ENCODE assay signal across 26 cellular contexts in genomic region chr3:52441122-52441771, GRCh38. TPM values are rescaled to one million over a fixed set of nuclear protein-coding genes. Genes with fewer than 3 reads are reported as not detected.
DNase-seq lines count a peak whose midpoint lies in the region; ATAC-seq, FAIRE-seq and TF ChIP-seq lines count a peak whose summit lies in the region.
"Had no signal": no experiment of that assay in that cellular context is flagged by ENCODE, and none has a peak within 500 bp of the region (broad histone marks: within the 10 kb centered on the region; RNA-seq: fewer than 3 reads in every experiment).

No MANE protein-coding gene starts in this region.

- no peak for TF ChIP-seq RAD21 in H1 (IDR thresholded peaks at IDR 0.05 in 1 of 2, conservative IDR thresholded peaks at IDR 0.05 in 1 of 2; ENCODE audit: low read depth in 2 of 2, low read length in 2 of 2)

- H4K8ac ChIP-seq in H1 (ENCODE audit: extremely low read depth, insufficient read depth, low read length): no peak overlapping the region

- H3K4ac ChIP-seq in H1 (replicated peaks; ENCODE audit: insufficient read length, low read depth, low read length): peak overlapping the region; percentile 53

- H4K20me1 ChIP-seq in H1 (replicated peaks in 1 of 2; ENCODE audit: control insufficient read depth in 1 of 2, insufficient read depth in 2 of 2, low read length in 2 of 2): no peaks in the 10 kb centered on the region

- TF ChIP-seq POLR2A in H1 (IDR thresholded peaks at IDR 0.05; ENCODE audit: control extremely low read depth in 1 of 2, low read depth in 2 of 2, low read length in 2 of 2): no peak

- H2BK5ac ChIP-seq in H1 (ENCODE audit: low read depth, low read length): no peak overlapping the region

- H3K9ac ChIP-seq in H1 (replicated peaks in 1 of 4; ENCODE audit: extremely low read depth in 1 of 4, low read depth in 3 of 4, low read length in 3 of 4): no peak overlapping the region
- H3K9ac ChIP-seq: GM23248 had no signal

- H3K4me3 ChIP-seq in right cardiac atrium (ENCODE audit: low read length): no peak overlapping the region
- H3K4me3 ChIP-seq in heart right ventricle: peak overlapping the region in 3 of 10 donors; percentile 42 to 48 (median 47)
- no peak overlapping the region for H3K4me3 ChIP-seq in H1 (ENCODE audit: extremely low read depth in 1 of 4, insufficient read depth in 2 of 4, low read depth in 3 of 4, low read length in 4 of 4)
- no peak overlapping the region for H3K4me3 ChIP-seq in upper lobe of right lung
- no peak overlapping the region for H3K4me3 ChIP-seq in CD8-positive, alpha-beta memory T cell (ENCODE audit: low read length)
- H3K4me3 ChIP-seq: GM23248, SJCRH30 had no signal

- POLR2A ChIA-PET in H1 (lab: Charles Lee; ENCODE audit: partially characterized antibody): interaction anchor here (1.0 to 12.3 kb wide), 6 partner anchors 9 to 58 kb away, joined by 3 to 112 read pairs (median 4); no protein-coding TSS in a partner anchor
- POLR2A ChIA-PET in CD8-positive, alpha-beta memory T cell (lab: Charles Lee): no interaction called here

- H3K14ac ChIP-seq in H1 (ENCODE audit: insufficient read length): no peak overlapping the region

- CTCF ChIA-PET in H1 (lab: Charles Lee; ENCODE audit: partially characterized antibody): interaction anchor here (0.6 to 0.9 kb wide), 3 partner anchors 53 to 665 kb away, joined by 3 to 5 read pairs (median 4); no protein-coding TSS in a partner anchor
- CTCF ChIA-PET in CD8-positive, alpha-beta memory T cell (lab: Charles Lee): no interaction called here

- no peaks in the 10 kb centered on the region for H3K9me3 Mint-ChIP-seq in CD8-positive, alpha-beta memory T cell
- H3K9me3 Mint-ChIP-seq: CD4-positive, alpha-beta memory T cell had no signal

- no peak overlapping the region for H3K18ac ChIP-seq in H1 (ENCODE audit: extremely low read depth, low read length)

- H3K23me2 ChIP-seq in H1 (ENCODE audit: low read depth, low read length): peaks cover 4% of the 10 kb centered on the region; the same call in 1 of the 2 replicates

- H3K27me3 Mint-ChIP-seq in CD8-positive, alpha-beta memory T cell: peaks cover 0 to 1% of the 10 kb centered on the region in 2 donors
- H3K27me3 Mint-ChIP-seq: CD4-positive, alpha-beta memory T cell had no signal

- H3K27me3 ChIP-seq in right cardiac atrium (ENCODE audit: control insufficient read depth, insufficient read depth) (no peaks in the 10 kb centered on the region), heart right ventricle (no peaks in the 10 kb centered on the region), H1 (replicated peaks in 1 of 4; ENCODE audit: control insufficient read depth in 3 of 4, extremely low read depth in 1 of 4, insufficient read depth in 3 of 4, low read length in 3 of 4) (0 out of 7 replicates have a peak, but pooled peaks cover 0 to under 1% (median 0%) of the 10 kb centered on the region in 4 experiments), upper lobe of right lung (no peaks in the 10 kb centered on the region)
- no peaks in the 10 kb centered on the region for H3K27me3 ChIP-seq in CD8-positive, alpha-beta memory T cell (ENCODE audit: insufficient read depth, low read length, poor library complexity, severe bottlenecking)
- H3K27me3 ChIP-seq: SJCRH30 had no signal

- no peak overlapping the region for H3K4me2 ChIP-seq in H1 (ENCODE audit: insufficient read depth in 1 of 2, low read depth in 2 of 2, low read length in 2 of 2)

- peaks cover 3% of the 10 kb centered on the region; the same call in 1 of the 2 replicates for H3K79me1 ChIP-seq in H1 (ENCODE audit: low read depth, low read length)

- H3K36me3 Mint-ChIP-seq in CD8-positive, alpha-beta memory T cell: no peaks in the 10 kb centered on the region
- H3K36me3 Mint-ChIP-seq: CD4-positive, alpha-beta memory T cell had no signal

- H3K9me3 ChIP-seq in right cardiac atrium (ENCODE audit: control insufficient read depth, low read length) (no peaks in the 10 kb centered on the region), heart right ventricle (no peaks in the 10 kb centered on the region), H1 (ENCODE audit: insufficient read depth in 2 of 2, low read depth in 1 of 2, low read length in 1 of 2) (no peaks in the 10 kb centered on the region), upper lobe of right lung (no peaks in the 10 kb centered on the region)
- no peaks in the 10 kb centered on the region for H3K9me3 ChIP-seq in CD8-positive, alpha-beta memory T cell (ENCODE audit: low read length)
- H3K9me3 ChIP-seq: Caco-2, SJCRH30 had no signal

- H3K23ac ChIP-seq in H1 (ENCODE audit: insufficient read length): no peak overlapping the region

- H3K4me1 ChIP-seq in right cardiac atrium (ENCODE audit: control insufficient read depth, insufficient read depth, low read length) (peaks cover 3% of the 10 kb centered on the region), heart right ventricle (peaks cover 0 to 46% (median 18%) of the 10 kb centered on the region in 9 donors), H1 (replicated peaks in 1 of 4; ENCODE audit: control insufficient read depth in 3 of 4, insufficient read depth in 4 of 4, low read length in 3 of 4) (peaks cover 0 to 10% (median 5%) of the 10 kb centered on the region in 4 experiments; a peak in 4 of 7 replicates), upper lobe of right lung (peaks cover 5% of the 10 kb centered on the region)
- peaks cover 5% of the 10 kb centered on the region for H3K4me1 ChIP-seq in CD8-positive, alpha-beta memory T cell (ENCODE audit: insufficient read depth, low read length)
- H3K4me1 ChIP-seq: Caco-2 had no signal

- DNase-seq in right cardiac atrium (peak in 2 of 3 donors; percentile 49), heart right ventricle (no peak), H1 (ENCODE audit: low read depth in 1 of 2, low spot score in 2 of 2) (no peak), posterior vena cava (ENCODE audit: low spot score) (peak; percentile 70), upper lobe of right lung (peak; percentile 59), cerebellar cortex (ENCODE audit: low spot score) (no peak), iPS-NIHi7 (ENCODE audit: extremely low spot score) (no peak)
- DNase-seq in CD8-positive, alpha-beta memory T cell: no peak
- DNase-seq: C1 segment of cervical spinal cord; Caco-2; CD4-positive, alpha-beta memory T cell; Karpas-422; NCI-H1105; NCI-H1436 treated with DMSO at 0.1 percent for 48 hours; NCI-H187 treated with DMSO at 0.1 percent for 48 hours; NCI-H2171 treated with DMSO at 0.1 percent for 48 hours; NCI-H446; NCI-H524 treated with DMSO at 0.1 percent for 48 hours; NCI-H82; NK-92 treated with Interleukin-12 subunit alpha and Interleukin-12 subunit beta, amount 100 ng/mL, for 24 hours; PC-3; SJCRH30 had no signal

- H3K27ac Mint-ChIP-seq in CD8-positive, alpha-beta memory T cell: no peak overlapping the region

- TF ChIP-seq EP300 in H1 (IDR thresholded peaks at IDR 0.05; ENCODE audit: borderline replicate concordance in 1 of 2, low read depth in 2 of 2, low read length in 2 of 2): no peak

- no peak overlapping the region for H4K91ac ChIP-seq in H1 (replicated peaks; ENCODE audit: insufficient read length, low read length)

- H4K5ac ChIP-seq in H1 (ENCODE audit: insufficient read length, low read depth, low read length): no peak overlapping the region

- H3K79me2 ChIP-seq in H1 (ENCODE audit: control insufficient read depth in 1 of 2, insufficient read depth in 2 of 2, low read length in 2 of 2): no peaks in the 10 kb centered on the region

- intact Hi-C loops in right cardiac atrium (cut with DNase I) (no loop called here), heart right ventricle (cut with DNase I) (no loop called here), posterior vena cava (cut with DNase I) (loop anchor here in 1 of 2 donors (10.0 kb wide), 1 partner anchor 436 kb away; no protein-coding TSS in a partner anchor), upper lobe of right lung (cut with DNase I) (no loop called here)

- WGBS in right cardiac atrium: 93% methylated on average over 23 of the region's 23 CpGs
- 94 to 96% methylated on average over 23 of the region's 23 CpGs for WGBS in heart right ventricle, 2 donors
- WGBS in H1 (ENCODE audit: extremely low coverage in 1 of 2, insufficient coverage in 1 of 2, insufficient read length in 1 of 2, insufficient replicate concordance in 2 of 2, low coverage in 1 of 2, low lambda C conversion rate in 2 of 2, missing lambda C conversion rate in 1 of 2), 2 experiments: 94% methylated on average over 17 of the region's 23 CpGs; no CpG with 5 or more reads in 1 of the 2 experiments

- no peak overlapping the region for H3K56ac ChIP-seq in H1 (replicated peaks; ENCODE audit: insufficient read length, low read depth, low read length)

- peaks cover 2 to 5% (median 3%) of the 10 kb centered on the region in 3 donors for H3K4me1 Mint-ChIP-seq in CD8-positive, alpha-beta memory T cell

- no peak overlapping the region for H2BK120ac ChIP-seq in H1 (replicated peaks; ENCODE audit: low read depth, low read length)

- ATAC-seq in right cardiac atrium (no peak), heart right ventricle (no peak), upper lobe of right lung (no peak)
- ATAC-seq: HepG2, PC-3 had no signal

- no peak overlapping the region for H3K27ac ChIP-seq in right cardiac atrium (ENCODE audit: low read length)
- peak overlapping the region in 3 of 10 donors; percentile 9 to 51 (median 25) for H3K27ac ChIP-seq in heart right ventricle
- H3K27ac ChIP-seq in H1 (ENCODE audit: low read depth, low read length): no peak overlapping the region
- H3K27ac ChIP-seq in upper lobe of right lung: no peak overlapping the region
- H3K27ac ChIP-seq in CD8-positive, alpha-beta memory T cell (ENCODE audit: low read depth, low read length): no peak overlapping the region
- H3K27ac ChIP-seq: GM23248, SJCRH30 had no signal

- no peak overlapping the region for H2BK20ac ChIP-seq in H1 (ENCODE audit: low read length)

- no peak overlapping the region for H2BK12ac ChIP-seq in H1 (ENCODE audit: low read depth, low read length)

- H2AK5ac ChIP-seq in H1 (ENCODE audit: low read depth, low read length): no peak overlapping the region

- no peak for TF ChIP-seq CTCF in heart right ventricle (IDR thresholded peaks at IDR 0.05)
- no peak for TF ChIP-seq CTCF in H1 (IDR thresholded peaks at IDR 0.05; ENCODE audit: control extremely low read depth in 1 of 3, insufficient read depth in 1 of 3, low read depth in 1 of 3, low read length in 3 of 3)
- no peak for TF ChIP-seq CTCF in upper lobe of right lung (IDR thresholded peaks at IDR 0.05)

- H3K4me3 Mint-ChIP-seq in CD8-positive, alpha-beta memory T cell: no peak overlapping the region
- H3K4me3 Mint-ChIP-seq: CD4-positive, alpha-beta memory T cell had no signal

- FAIRE-seq in H1 (lab: Jason Lieb, UNC): no peak
- FAIRE-seq: G401.6, HepG2 had no signal

- no peak overlapping the region for H2BK15ac ChIP-seq in H1 (ENCODE audit: low read length)

- H2AFZ ChIP-seq in H1 (ENCODE audit: low read length): no peak overlapping the region
- H2AFZ ChIP-seq: GM23248 had no signal

- H3K36me3 ChIP-seq in heart right ventricle (peaks cover 0 to 9% (median 0%) of the 10 kb centered on the region in 9 donors), H1 (ENCODE audit: control insufficient read depth in 2 of 4, insufficient read depth in 4 of 4, low read length in 3 of 4) (no peaks in the 10 kb centered on the region), upper lobe of right lung (no peaks in the 10 kb centered on the region)
- no peaks in the 10 kb centered on the region for H3K36me3 ChIP-seq in CD8-positive, alpha-beta memory T cell (ENCODE audit: insufficient read depth, low read length)
- H3K36me3 ChIP-seq: SJCRH30 had no signal

RNA-seq across cellular contexts. Expression of gene SEMA3G, which starts 3.7 kb away (rescaled TPM):
- total RNA-seq in right cardiac atrium (10 to 100 TPM in 1 of 4 donors, 1 to 10 TPM in 3; 4.7 to 13.1 (median 8.3) TPM), heart right ventricle (10 to 100 TPM in 9 of 10 donors, 1 to 10 TPM in 1; 8.3 to 17.8 (median 16.2) TPM), posterior vena cava (10 to 100 TPM; 12.4 to 17.7 TPM), upper lobe of right lung (27.6 TPM)
- polyA plus RNA-seq in right cardiac atrium (11.2 TPM), heart right ventricle (10 to 100 TPM; 12.1 to 13.1 TPM), H1 (2011; rRNA removed) (0.95 and 2.4 TPM in 2 replicates)
- total RNA-seq in H1 (2021; fragmentation: NEBNext Ultra II Directional; extraction: Animal tissue kit (Norgen Biotek cat#: 25700)): 1.5 TPM in 2 replicates
- 1.0 TPM for polyA plus RNA-seq in H1 (2011; cell fraction: cytosol; rRNA removed)
- 2.2 TPM for polyA plus RNA-seq in H1 (2011; cell fraction: nucleus; rRNA removed)
- polyA plus RNA-seq in H1 (2012, experiment 1 of 2): 1.0 to 1.8 TPM (median 1.2 TPM) in 4 replicates
- 0.50 TPM for polyA plus RNA-seq in H1 (2012, experiment 2 of 2)
- polyA plus RNA-seq in H1 (2013, experiment 1 of 2): 1.3 TPM
- polyA plus RNA-seq in H1 (2013, experiment 2 of 2): 1.1 TPM
- polyA minus RNA-seq in H1 (2011; rRNA and poly(A)+ RNA removed): 1.1 and 1.4 TPM in 2 replicates
- 1.5 TPM for polyA minus RNA-seq in H1 (2011; cell fraction: cytosol; rRNA and poly(A)+ RNA removed)
- 1.8 TPM for polyA minus RNA-seq in H1 (2011; cell fraction: nucleus; rRNA and poly(A)+ RNA removed)
- total RNA-seq in CD8-positive, alpha-beta memory T cell: under 1 TPM; 0.13 to 0.16 TPM
- not detected for polyA plus RNA-seq in CD8-positive, alpha-beta memory T cell
- total RNA-seq: A673, GM23248 had no signal

RNA-seq across cellular contexts. Expression of gene TNNC1, which starts 12.6 kb away (rescaled TPM):
- 1,000 to 10,000 TPM; 2,349 to 3,477 (median 2,851) TPM for total RNA-seq in right cardiac atrium
- polyA plus RNA-seq in right cardiac atrium: 6,305 TPM
- 1,000 to 10,000 TPM; 6,035 to 9,296 (median 8,226) TPM for total RNA-seq in heart right ventricle
- over 10,000 TPM in 1 of 2 donors, 1,000 to 10,000 TPM in 1; 9,937 to 18,066 TPM for polyA plus RNA-seq in heart right ventricle
- 5.8 and 9.5 TPM in 2 replicates for total RNA-seq in H1 (2021; fragmentation: NEBNext Ultra II Directional; extraction: Animal tissue kit (Norgen Biotek cat#: 25700))
- 16.4 and 18.5 TPM in 2 replicates for polyA plus RNA-seq in H1 (2011; rRNA removed)
- polyA plus RNA-seq in H1 (2011; cell fraction: cytosol; rRNA removed): 29.5 TPM
- polyA plus RNA-seq in H1 (2011; cell fraction: nucleus; rRNA removed): 12.1 TPM
- polyA plus RNA-seq in H1 (2012, experiment 1 of 2): 11.7 to 13.0 TPM (median 12.0 TPM) in 4 replicates
- polyA plus RNA-seq in H1 (2012, experiment 2 of 2): 12.9 TPM
- polyA plus RNA-seq in H1 (2013, experiment 1 of 2): 5.0 TPM
- polyA plus RNA-seq in H1 (2013, experiment 2 of 2): 4.6 TPM
- polyA minus RNA-seq in H1 (2011; rRNA and poly(A)+ RNA removed): 2.8 and 5.0 TPM in 2 replicates
- 4.1 TPM for polyA minus RNA-seq in H1 (2011; cell fraction: cytosol; rRNA and poly(A)+ RNA removed)
- polyA minus RNA-seq in H1 (2011; cell fraction: nucleus; rRNA and poly(A)+ RNA removed): 5.0 TPM
- 1 to 10 TPM; 3.5 to 5.5 TPM for total RNA-seq in posterior vena cava
- 88.9 TPM for total RNA-seq in upper lobe of right lung
- 1 to 10 TPM; 2.2 to 2.3 TPM for total RNA-seq in CD8-positive, alpha-beta memory T cell
- not detected for polyA plus RNA-seq in CD8-positive, alpha-beta memory T cell
- total RNA-seq: A673, GM23248 had no signal
- polyA plus RNA-seq: GM23248 had no signal

RNA-seq across cellular contexts. Expression of gene NISCH, which starts 14.2 kb away (rescaled TPM):
- 10 to 100 TPM; 48.6 to 59.2 (median 53.0) TPM for total RNA-seq in right cardiac atrium
- polyA plus RNA-seq in right cardiac atrium: 31.2 TPM
- 10 to 100 TPM; 35.3 to 56.3 (median 41.9) TPM for total RNA-seq in heart right ventricle
- polyA plus RNA-seq in heart right ventricle: 10 to 100 TPM; 24.0 to 53.6 TPM
- 67.0 and 71.9 TPM in 2 replicates for total RNA-seq in H1 (2021; fragmentation: NEBNext Ultra II Directional; extraction: Animal tissue kit (Norgen Biotek cat#: 25700))
- polyA plus RNA-seq in H1 (2011; rRNA removed): 71.2 and 108 TPM in 2 replicates
- 71.7 TPM for polyA plus RNA-seq in H1 (2011; cell fraction: cytosol; rRNA removed)
- polyA plus RNA-seq in H1 (2011; cell fraction: nucleus; rRNA removed): 289 TPM
- 48.9 to 72.2 TPM (median 62.2 TPM) in 4 replicates for polyA plus RNA-seq in H1 (2012, experiment 1 of 2)
- polyA plus RNA-seq in H1 (2012, experiment 2 of 2): 33.3 TPM
- polyA plus RNA-seq in H1 (2013, experiment 1 of 2): 50.4 TPM
- 45.9 TPM for polyA plus RNA-seq in H1 (2013, experiment 2 of 2)
- polyA minus RNA-seq in H1 (2011; rRNA and poly(A)+ RNA removed): 106 and 112 TPM in 2 replicates
- 60.0 TPM for polyA minus RNA-seq in H1 (2011; cell fraction: cytosol; rRNA and poly(A)+ RNA removed)
- 121 TPM for polyA minus RNA-seq in H1 (2011; cell fraction: nucleus; rRNA and poly(A)+ RNA removed)
- total RNA-seq in posterior vena cava: 10 to 100 TPM; 53.0 to 65.2 TPM
- total RNA-seq in upper lobe of right lung: 94.6 TPM
- total RNA-seq in CD8-positive, alpha-beta memory T cell: 10 to 100 TPM; 65.7 to 66.2 TPM
- polyA plus RNA-seq in CD8-positive, alpha-beta memory T cell: 31.6 TPM

RNA-seq across cellular contexts. Expression of gene PHF7, which starts 30.8 kb away (rescaled TPM):
- total RNA-seq in right cardiac atrium (10 to 100 TPM; 15.9 to 28.5 (median 18.3) TPM), heart right ventricle (10 to 100 TPM; 11.5 to 26.3 (median 22.4) TPM), posterior vena cava (1 to 10 TPM; 6.4 to 9.2 TPM), upper lobe of right lung (6.8 TPM)
- polyA plus RNA-seq in right cardiac atrium (10.9 TPM), heart right ventricle (1 to 10 TPM; 1.9 to 6.0 TPM), H1 (2011; rRNA removed) (6.3 and 6.7 TPM in 2 replicates)
- 9.5 and 12.0 TPM in 2 replicates for total RNA-seq in H1 (2021; fragmentation: NEBNext Ultra II Directional; extraction: Animal tissue kit (Norgen Biotek cat#: 25700))
- polyA plus RNA-seq in H1 (2011; cell fraction: cytosol; rRNA removed): 13.6 TPM
- polyA plus RNA-seq in H1 (2011; cell fraction: nucleus; rRNA removed): 13.4 TPM
- polyA plus RNA-seq in H1 (2012, experiment 1 of 2): 8.9 to 13.5 TPM (median 12.4 TPM) in 4 replicates
- 5.5 TPM for polyA plus RNA-seq in H1 (2012, experiment 2 of 2)
- polyA plus RNA-seq in H1 (2013, experiment 1 of 2): 15.6 TPM
- 13.1 TPM for polyA plus RNA-seq in H1 (2013, experiment 2 of 2)
- polyA minus RNA-seq in H1 (2011; rRNA and poly(A)+ RNA removed): 9.0 and 9.3 TPM in 2 replicates
- polyA minus RNA-seq in H1 (2011; cell fraction: cytosol; rRNA and poly(A)+ RNA removed): 7.4 TPM
- 14.1 TPM for polyA minus RNA-seq in H1 (2011; cell fraction: nucleus; rRNA and poly(A)+ RNA removed)
- total RNA-seq in CD8-positive, alpha-beta memory T cell: 10 to 100 TPM; 11.6 to 12.0 TPM
- 10.7 TPM for polyA plus RNA-seq in CD8-positive, alpha-beta memory T cell

RNA-seq across cellular contexts. Expression of gene BAP1, which starts 31.4 kb away (rescaled TPM):
- total RNA-seq in right cardiac atrium (10 to 100 TPM; 48.4 to 59.1 (median 55.9) TPM), heart right ventricle (10 to 100 TPM; 37.1 to 58.2 (median 46.1) TPM), posterior vena cava (10 to 100 TPM; 53.0 to 55.1 TPM), upper lobe of right lung (71.4 TPM)
- polyA plus RNA-seq in right cardiac atrium (43.0 TPM), heart right ventricle (10 to 100 TPM; 50.6 to 51.6 TPM), H1 (2011; rRNA removed) (64.9 and 79.5 TPM in 2 replicates)
- 72.9 and 80.3 TPM in 2 replicates for total RNA-seq in H1 (2021; fragmentation: NEBNext Ultra II Directional; extraction: Animal tissue kit (Norgen Biotek cat#: 25700))
- polyA plus RNA-seq in H1 (2011; cell fraction: cytosol; rRNA removed): 74.8 TPM
- polyA plus RNA-seq in H1 (2011; cell fraction: nucleus; rRNA removed): 271 TPM
- 81.1 to 93.5 TPM (median 83.9 TPM) in 4 replicates for polyA plus RNA-seq in H1 (2012, experiment 1 of 2)
- 89.8 TPM for polyA plus RNA-seq in H1 (2012, experiment 2 of 2)
- polyA plus RNA-seq in H1 (2013, experiment 1 of 2): 37.6 TPM
- polyA plus RNA-seq in H1 (2013, experiment 2 of 2): 38.9 TPM
- 81.1 and 89.6 TPM in 2 replicates for polyA minus RNA-seq in H1 (2011; rRNA and poly(A)+ RNA removed)
- polyA minus RNA-seq in H1 (2011; cell fraction: cytosol; rRNA and poly(A)+ RNA removed): 46.2 TPM
- 71.8 TPM for polyA minus RNA-seq in H1 (2011; cell fraction: nucleus; rRNA and poly(A)+ RNA removed)
- total RNA-seq in CD8-positive, alpha-beta memory T cell: 100 to 1,000 TPM; 113 to 123 TPM
- 25.5 TPM for polyA plus RNA-seq in CD8-positive, alpha-beta memory T cell

Comparison
In these comparisons a context has a peak if more than half of its experiments do, and no peak if none do; other contexts are left out.
1. DNase-seq: peak in right cardiac atrium (2 of 3), posterior vena cava (single experiment) and upper lobe of right lung (single experiment); none in heart right ventricle (0 of 2), H1 (0 of 2), cerebellar cortex (single experiment), iPS-NIHi7 (single experiment) and CD8-positive, alpha-beta memory T cell (0 of 5).
2. RNA of gene TNNC1, which starts 12.6 kb away (total RNA-seq): 6,035 to 9,296 TPM in heart right ventricle and 2,349 to 3,477 TPM in right cardiac atrium; 88.9 TPM in upper lobe of right lung (single experiment), 5.8 to 9.5 TPM in H1, 3.5 to 5.5 TPM in posterior vena cava and 2.2 to 2.3 TPM in CD8-positive, alpha-beta memory T cell; every median in the first group is over 10 times any median in the second.